14 cellular contexts compared by ENCODE assay signal in genomic region chr4:95535180-95535579, GRCh38. TPM values are rescaled to one million over a fixed set of nuclear protein-coding genes. Genes with fewer than 3 reads are reported as not detected.
"Had no signal": no experiment of that assay in that cellular context is flagged by ENCODE, and none has a peak within 500 bp of the region (broad histone marks: within the 10 kb centered on the region; RNA-seq: fewer than 3 reads in every experiment).

No MANE protein-coding gene starts in this region.

- H3K27ac ChIP-seq: foreskin keratinocyte, ovary, suprapubic skin, tibial nerve, upper lobe of right lung, vagina had no signal

- H3K36me3 ChIP-seq: ovary, suprapubic skin, tibial nerve, upper lobe of right lung, vagina had no signal

- ATAC-seq: foreskin keratinocyte; natural killer cell; right cardiac atrium; stimulated activated naive CD8-positive, alpha-beta T cell treated with anti-CD3 and anti-CD28 coated beads, Interleukin-15, Interleukin-2, amounts not matched to agents 100 U/mL and 50 U/mL, for 24 hours; upper lobe of right lung had no signal

- H3K27me3 ChIP-seq: ovary, suprapubic skin, tibial nerve, upper lobe of right lung, vagina had no signal

- H3K9me3 ChIP-seq: ovary, suprapubic skin, tibial nerve, upper lobe of right lung, vagina had no signal

- H3K4me3 ChIP-seq: ovary, suprapubic skin, tibial nerve, upper lobe of right lung, vagina had no signal

- H3K4me1 ChIP-seq: foreskin keratinocyte, suprapubic skin, tibial nerve, upper lobe of right lung, vagina had no signal

- DNase-seq: erythroblast; foreskin keratinocyte; hippocampal formation; natural killer cell; ovary; right cardiac atrium; small intestine; stimulated activated CD4-positive, alpha-beta T cell treated with anti-CD3 and anti-CD28 coated beads, Interleukin-2, amount 100 ng/mL, for 48 hours; stimulated activated naive CD8-positive, alpha-beta T cell treated with anti-CD3 and anti-CD28 coated beads, Interleukin-15, Interleukin-2, amounts not matched to agents 100 U/mL and 50 U/mL, for 24 hours; upper lobe of right lung had no signal

- FAIRE-seq: endothelial cell of umbilical vein, small intestine had no signal

RNA-seq across cellular contexts. Expression of gene UNC5C, which starts 13.6 kb away (rescaled TPM):
- total RNA-seq: foreskin keratinocyte, natural killer cell had no signal
